Comparison of ENCODE assay signal across 9 cellular contexts in the genomic region with DNA sequence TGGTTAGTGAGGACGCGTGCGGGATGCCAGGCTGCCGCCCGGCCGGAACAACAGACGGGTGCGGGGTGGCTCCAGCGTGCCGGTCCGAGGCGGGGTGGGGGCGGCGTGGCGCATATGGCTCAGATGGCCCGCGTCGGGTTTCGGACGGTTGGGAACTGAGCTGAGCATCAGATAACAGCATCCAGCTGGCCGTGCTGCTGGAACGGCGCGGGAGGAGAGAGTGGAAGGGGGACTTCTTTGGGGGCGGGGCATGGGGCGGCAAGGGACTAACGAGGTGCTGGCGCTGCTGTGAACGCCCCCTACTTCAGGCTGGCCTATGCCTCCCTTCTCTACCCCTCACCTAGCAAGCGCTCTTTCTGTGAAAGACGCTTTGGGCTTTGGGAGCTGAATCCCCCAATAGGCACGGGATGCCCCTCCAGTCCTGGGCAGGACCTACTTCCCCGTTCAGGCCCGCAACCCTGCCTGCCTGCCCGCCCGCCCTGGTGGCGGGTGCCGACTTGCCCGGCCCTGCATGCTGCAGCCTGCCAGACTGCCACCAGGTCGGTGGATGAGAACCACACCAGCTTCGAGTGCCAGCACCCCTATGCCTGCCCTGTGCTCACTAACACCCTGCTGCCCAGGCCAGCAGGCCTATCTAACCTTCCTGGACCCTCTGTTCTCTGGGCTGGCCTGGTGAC. TPM values are rescaled to one million over a fixed set of nuclear protein-coding genes. Genes with fewer than 3 reads are reported as not detected.
DNase-seq lines count a peak whose midpoint lies in the region; ATAC-seq lines count a peak whose summit lies in the region.
"Had no signal": no experiment of that assay in that cellular context is flagged by ENCODE, and none has a peak within 500 bp of the region (broad histone marks: within the 10 kb centered on the region; RNA-seq: fewer than 3 reads in every experiment).

No MANE protein-coding gene starts in this region.

- peaks cover 13% of the 10 kb centered on the region for H3K4me1 ChIP-seq in iPS-18a (ENCODE audit: control insufficient read depth, low read depth, low read length)

- no peak overlapping the region for H3K27ac ChIP-seq in iPS-18a (ENCODE audit: low read length)

- H3K4me3 ChIP-seq in iPS-18a (ENCODE audit: low read length): peak overlapping the region; percentile 79

- ATAC-seq in HG03175 (IDR thresholded peaks at IDR 0.05; ENCODE audit: unreplicated experiment): peak; percentile 8

- no peaks in the 10 kb centered on the region for H3K9me3 ChIP-seq in iPS-18a (ENCODE audit: control insufficient read depth, low read depth, low read length)

- H3K9ac ChIP-seq in iPS-18a (ENCODE audit: low read length): no peak overlapping the region

- DNase-seq in NCI-H1436 (lab: John Stamatoyannopoulos, UW) (peak; percentile 1), NCI-H1436 treated with DMSO at 0.1 percent for 48 hours (lab: John Stamatoyannopoulos, UW) (no peak), SK-N-DZ (ENCODE audit: low spot score) (peak; percentile 65), astrocyte of the hippocampus (ENCODE audit: low read depth, low spot score) (peak; percentile 36), COR-L47 (lab: John Stamatoyannopoulos, UW) (no peak)
- peak; percentile 31 for DNase-seq in stimulated activated CD4-positive, alpha-beta T cell treated with anti-CD3 and anti-CD28 coated beads, Interleukin-1b, Interleukin-23, amount 100 ng/mL, for 48 hours

- H3K27me3 ChIP-seq in iPS-18a (ENCODE audit: control insufficient read depth, insufficient read depth, low read length): peaks cover 30% of the 10 kb centered on the region

- H3K36me3 ChIP-seq in iPS-18a (ENCODE audit: control insufficient read depth, low read depth, low read length): no peaks in the 10 kb centered on the region

RNA-seq across cellular contexts. Expression of gene INKA1, which starts 0.5 kb away (rescaled TPM):
- polyA plus RNA-seq in SK-N-DZ (2014; cell fraction: cytosol; rRNA removed): 0.59 and 1.4 TPM in 2 replicates
- polyA plus RNA-seq in SK-N-DZ (2014; cell fraction: nucleus; rRNA removed): 2.0 and 4.0 TPM in 2 replicates

RNA-seq across cellular contexts. Expression of gene CDHR4, which starts 3.9 kb away (rescaled TPM):
- 0.09 TPM in 1 of 2 replicates, not detected in the other for polyA plus RNA-seq in SK-N-DZ (2014; cell fraction: cytosol; rRNA removed)
- 0.08 and 1.3 TPM in 2 replicates for polyA plus RNA-seq in SK-N-DZ (2014; cell fraction: nucleus; rRNA removed)
- polyA plus RNA-seq: adipose tissue had no signal

RNA-seq across cellular contexts. Expression of gene UBA7, which starts 10.2 kb away (rescaled TPM):
- 0.06 TPM in 1 of 2 replicates, not detected in the other for polyA plus RNA-seq in SK-N-DZ (2014; cell fraction: cytosol; rRNA removed)
- polyA plus RNA-seq in SK-N-DZ (2014; cell fraction: nucleus; rRNA removed): 3.5 and 5.4 TPM in 2 replicates

RNA-seq across cellular contexts. Expression of gene IP6K1, which starts 17.3 kb away (rescaled TPM):
- polyA plus RNA-seq in SK-N-DZ (2014; cell fraction: cytosol; rRNA removed): 26.0 and 27.7 TPM in 2 replicates
- polyA plus RNA-seq in SK-N-DZ (2014; cell fraction: nucleus; rRNA removed): 23.3 and 31.0 TPM in 2 replicates

RNA-seq across cellular contexts. Expression of gene TRAIP, which starts 52.8 kb away (rescaled TPM):
- 25.6 and 25.9 TPM in 2 replicates for polyA plus RNA-seq in SK-N-DZ (2014; cell fraction: cytosol; rRNA removed)
- polyA plus RNA-seq in SK-N-DZ (2014; cell fraction: nucleus; rRNA removed): 110 and 121 TPM in 2 replicates

Comparison
In these comparisons a context has a peak if more than half of its experiments do, and no peak if none do; other contexts are left out.
1. DNase-seq: peak in NCI-H1436 (single experiment), SK-N-DZ (single experiment), astrocyte of the hippocampus (single experiment) and stimulated activated CD4-positive, alpha-beta T cell treated with anti-CD3 and anti-CD28 coated beads, Interleukin-1b, Interleukin-23, amount 100 ng/mL, for 48 hours (single experiment); none in NCI-H1436 treated with DMSO at 0.1 percent for 48 hours (single experiment) and COR-L47 (single experiment).